Comparison of ENCODE assay signal across 1 cellular context in genomic region chr17:8485491-8485890, GRCh38.
TF ChIP-seq lines count a peak whose summit lies in the region.

No MANE protein-coding gene starts in this region.

TF ChIP-seq in HCT116, 20 proteins besides CTCF, POLR2A, EP300 and RAD21 (continued from another document):
- no peak for TF ChIP-seq ELF1 (IDR thresholded peaks at IDR 0.05; ENCODE audit: borderline replicate concordance, low read depth)
- TF ChIP-seq EZH2phosphoT487 (IDR thresholded peaks at IDR 0.05; ENCODE audit: borderline replicate concordance) = no peak
- TF ChIP-seq JUND (IDR thresholded peaks at IDR 0.05) = no peak
- TF ChIP-seq CBX3 (IDR thresholded peaks at IDR 0.05; ENCODE audit: low read depth) = no peak
- no peak for TF ChIP-seq SIN3A (IDR thresholded peaks at IDR 0.05; ENCODE audit: low read depth)
- no peak for TF ChIP-seq YY1 (IDR thresholded peaks at IDR 0.05; ENCODE audit: extremely low read depth, insufficient replicate concordance, low read depth, low read length)
- no peak for TF ChIP-seq ZNF274 (IDR thresholded peaks at IDR 0.05; ENCODE audit: low read depth, low read length)
- no peak for TF ChIP-seq CEBPB (IDR thresholded peaks at IDR 0.05; ENCODE audit: low read depth)
- TF ChIP-seq ATF3 (IDR thresholded peaks at IDR 0.05) = no peak
- TF ChIP-seq EZH2 (IDR thresholded peaks at IDR 0.05) = no peak
- TF ChIP-seq TCF7L2 (IDR thresholded peaks at IDR 0.05; ENCODE audit: borderline replicate concordance, extremely low read depth, insufficient read depth, insufficient read length) = no peak
- no peak for TF ChIP-seq MAX (IDR thresholded peaks at IDR 0.05)
- TF ChIP-seq REST (IDR thresholded peaks at IDR 0.05; ENCODE audit: low read depth) = no peak
- no peak for TF ChIP-seq SP1 (IDR thresholded peaks at IDR 0.05; ENCODE audit: low read depth)
- no peak for TF ChIP-seq POLR2AphosphoS5 (IDR thresholded peaks at IDR 0.05; ENCODE audit: low read depth, low read length)
